10 cellular contexts compared by ENCODE assay signal in genomic region chr4:4990857-4991540, GRCh38. TPM values are rescaled to one million over a fixed set of nuclear protein-coding genes. Genes with fewer than 3 reads are reported as not detected.
A peak's percentile ranks its signal among the peaks of the same experiment; 100 is the strongest.
DNase-seq lines count a peak whose midpoint lies in the region; ATAC-seq and TF ChIP-seq lines count a peak whose summit lies in the region.
"Had no signal": no experiment of that assay in that cellular context is flagged by ENCODE, and none has a peak within 500 bp of the region (broad histone marks: within the 10 kb centered on the region; RNA-seq: fewer than 3 reads in every experiment).

No MANE protein-coding gene starts in this region.

- TF ChIP-seq CTCF in HEK293 (tag by site-specific recombination; IDR thresholded peaks at IDR 0.05) (no peak), breast epithelium (IDR thresholded peaks at IDR 0.05) (no peak)

- H3K27ac ChIP-seq in HEK293 (ENCODE audit: extremely low read depth, low read depth, low read length): no peak overlapping the region
- peak overlapping the region; percentile 10 to 81 for H3K27ac ChIP-seq in breast epithelium
- peak overlapping the region; percentile 78 for H3K27ac ChIP-seq in stomach smooth muscle (ENCODE audit: low read length)

- peak overlapping the region; percentile 43 to 54 for H3K9ac ChIP-seq in stomach smooth muscle (ENCODE audit: low read length in 2 of 2)

- peak; percentile 26 for ATAC-seq in left colon
- ATAC-seq in GM21619 (IDR thresholded peaks at IDR 0.05; ENCODE audit: unreplicated experiment): no peak
- ATAC-seq: activated CD4-positive, CD25-positive, alpha-beta regulatory T cell treated with anti-CD3 and anti-CD28 coated beads, Interleukin-2, amount 50 U/mL, for 24 hours had no signal

- H3K9me3 ChIP-seq in HEK293 (ENCODE audit: control insufficient read depth, insufficient read depth, low read depth, low read length) (no peaks in the 10 kb centered on the region), breast epithelium (no peaks in the 10 kb centered on the region), stomach smooth muscle (ENCODE audit: control insufficient read depth in 2 of 2, low read length in 2 of 2) (no peaks in the 10 kb centered on the region)

- TF ChIP-seq POLR2A in breast epithelium (IDR thresholded peaks at IDR 0.05): no peak

- peaks cover 0 to 7% of the 10 kb centered on the region in 2 donors for H3K27me3 ChIP-seq in breast epithelium
- no peaks in the 10 kb centered on the region for H3K27me3 ChIP-seq in stomach smooth muscle (ENCODE audit: control insufficient read depth in 1 of 2, insufficient read depth in 2 of 2, low read length in 2 of 2)

- H3K4me3 ChIP-seq in HEK293 (ENCODE audit: low read depth, low read length) (no peak overlapping the region), breast epithelium (no peak overlapping the region), stomach smooth muscle (ENCODE audit: low read length in 2 of 2) (peak overlapping the region in 1 of 2 donors; percentile 29)

- H3K4me1 ChIP-seq in HEK293 (ENCODE audit: control insufficient read depth, insufficient read depth, low read length) (no peaks in the 10 kb centered on the region), breast epithelium (no peaks in the 10 kb centered on the region), stomach smooth muscle (ENCODE audit: control insufficient read depth, insufficient read depth, low read length) (peaks cover 44% of the 10 kb centered on the region)

- intact Hi-C loops in breast epithelium (cut with DNase I; ENCODE audit: low total_unique reads): no loop called here
- intact Hi-C loops in left colon (cut with DNase I, micrococcal nuclease): loop anchor here in 1 of 2 donors (10.0 kb wide), 1 partner anchor 154 kb away; no protein-coding TSS in a partner anchor

- DNase-seq in breast epithelium (ENCODE audit: low spot score in 2 of 2) (no peak), left colon (peak; percentile 48 to 76), NCI-H2171 treated with DMSO at 0.1 percent for 48 hours (lab: John Stamatoyannopoulos, UW) (no peak), NCI-H524 treated with DMSO at 0.1 percent for 48 hours (lab: John Stamatoyannopoulos, UW) (no peak), SW 1271 (lab: John Stamatoyannopoulos, UW) (no peak)
- DNase-seq: KG1 had no signal

- CTCF ChIA-PET in HEK293 (lab: Yijun Ruan, JAX): no interaction called here

- H3K36me3 ChIP-seq in HEK293 (ENCODE audit: control insufficient read depth in 2 of 2, insufficient read depth in 1 of 2, low read length in 2 of 2): no peaks in the 10 kb centered on the region
- no peaks in the 10 kb centered on the region for H3K36me3 ChIP-seq in breast epithelium
- no peaks in the 10 kb centered on the region for H3K36me3 ChIP-seq in stomach smooth muscle (ENCODE audit: control insufficient read depth in 2 of 2, insufficient read depth in 2 of 2, low read length in 2 of 2)

- POLR2A ChIA-PET in HEK293 (lab: Yijun Ruan, JAX): no interaction called here

TF ChIP-seq in HEK293, 187 proteins besides CTCF, POLR2A, EP300 and RAD21:
- TF ChIP-seq KLF1 (tag by site-specific recombination; IDR thresholded peaks at IDR 0.05) (peak; percentile 67; the same call in 1 of the 2 replicates), SP2 (tag by site-specific recombination; IDR thresholded peaks at IDR 0.05) (no peak)

RNA-seq across cellular contexts. Expression of gene CYTL1, which starts 28.3 kb away (rescaled TPM):
- total RNA-seq in breast epithelium (1 to 10 TPM in 1 of 3 donors, under 1 TPM in 2; 0.44 to 1.9 (median 0.66) TPM), left colon (under 1 TPM; 0.52 to 0.78 TPM)

Comparison
In these comparisons a context has a peak if more than half of its experiments do, and no peak if none do; other contexts are left out.
1. DNase-seq: peak in left colon (2 of 2); none in breast epithelium (0 of 2), NCI-H2171 treated with DMSO at 0.1 percent for 48 hours (single experiment), NCI-H524 treated with DMSO at 0.1 percent for 48 hours (single experiment) and SW 1271 (0 of 2).